8 cellular contexts compared by ENCODE assay signal in the genomic region with DNA sequence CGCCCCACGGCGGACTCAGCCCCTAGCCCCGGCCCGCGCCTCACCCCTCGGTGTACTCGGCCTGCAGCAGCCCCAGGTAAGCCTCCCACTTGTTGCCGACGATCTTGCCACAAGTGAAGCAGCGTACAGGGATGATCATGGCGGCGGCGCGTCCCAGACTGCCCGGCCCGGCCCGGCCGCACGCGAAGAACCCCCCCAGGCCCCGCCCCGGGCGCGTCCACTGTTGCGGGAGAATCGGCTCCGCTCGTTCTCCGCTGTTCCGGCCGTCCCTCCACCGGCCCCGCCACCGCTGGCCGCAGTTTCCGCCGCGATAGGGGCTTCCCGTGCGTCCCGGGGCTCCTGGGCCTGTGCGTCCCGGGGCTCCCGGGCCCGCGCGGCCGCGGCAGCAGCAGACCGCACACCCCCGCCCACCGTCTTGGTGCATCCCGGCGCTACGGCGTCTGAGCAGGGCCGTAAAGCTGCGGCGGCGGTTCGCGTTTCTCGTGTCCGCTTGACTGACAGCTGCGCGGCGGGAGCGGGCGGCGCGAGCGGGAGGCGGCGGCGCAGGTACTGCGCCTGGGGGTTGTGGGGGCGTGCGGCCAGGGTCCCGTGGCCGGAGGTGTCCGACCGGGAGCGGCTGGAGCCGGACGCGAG. TPM values are rescaled to one million over a fixed set of nuclear protein-coding genes. Genes with fewer than 3 reads are reported as not detected.
DNase-seq lines count a peak whose midpoint lies in the region; ATAC-seq, FAIRE-seq and TF ChIP-seq lines count a peak whose summit lies in the region.

A gene (minus strand): TSS at position 160 of the 633 bp plus-strand sequence. CDS start 21 bp downstream, at position 139.
A gene with protein sequence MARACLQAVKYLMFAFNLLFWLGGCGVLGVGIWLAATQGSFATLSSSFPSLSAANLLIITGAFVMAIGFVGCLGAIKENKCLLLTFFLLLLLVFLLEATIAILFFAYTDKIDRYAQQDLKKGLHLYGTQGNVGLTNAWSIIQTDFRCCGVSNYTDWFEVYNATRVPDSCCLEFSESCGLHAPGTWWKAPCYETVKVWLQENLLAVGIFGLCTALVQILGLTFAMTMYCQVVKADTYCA (plus strand): TSS at position 483 of the 633 bp plus-strand sequence. CDS start 7,453 bp downstream, outside the sequence.

- H3K9ac ChIP-seq in kidney (ENCODE audit: low read length in 2 of 2) = peak within 1 kb of the TSS; percentile 58 to 81

- H3K9me3 ChIP-seq in A549 = no peaks in the 10 kb centered on the region
- H3K9me3 ChIP-seq in kidney (ENCODE audit: control insufficient read depth in 1 of 2, low read length in 2 of 2) = no peaks in the 10 kb centered on the region

- no peak; a peak in 1 of 5 replicates for TF ChIP-seq RAD21 in A549 (conservative IDR thresholded peaks at IDR 0.05 in 1 of 2, IDR thresholded peaks at IDR 0.05 in 1 of 2)

- peaks cover 3 to 26% of the 10 kb centered on the region in 2 donors for H3K36me3 ChIP-seq in kidney (ENCODE audit: control insufficient read depth in 1 of 2, insufficient read depth in 2 of 2, low read length in 2 of 2)

- under 1% methylated on average over 19 of the region's 87 CpGs for WGBS in A549 (ENCODE audit: missing lambda C conversion rate)

- peak within 1 kb of the TSS; percentile 99 for H3K27ac ChIP-seq in A549
- H3K27ac ChIP-seq in kidney (ENCODE audit: low read depth in 2 of 2, low read length in 2 of 2) = peak within 1 kb of the TSS; percentile 92 to 93

- FAIRE-seq in A549 (lab: Jason Lieb, UNC) (no peak), kidney (lab: Jason Lieb, UNC) (no peak)

- H3K4me1 ChIP-seq in A549 = peaks cover 63% of the 10 kb centered on the region
- H3K4me1 ChIP-seq in kidney (ENCODE audit: control insufficient read depth in 1 of 2, insufficient read depth in 1 of 2, low read depth in 1 of 2, low read length in 2 of 2) = peaks cover 15 to 35% of the 10 kb centered on the region in 2 donors

- TF ChIP-seq POLR2A in A549 (IDR thresholded peaks at IDR 0.05; ENCODE audit: low read length) = peak; percentile 98

- H3K4me3 ChIP-seq in A549 (peak within 1 kb of the TSS; percentile 100), kidney (ENCODE audit: low read length in 2 of 2) (peak within 1 kb of the TSS; percentile 80 to 87)

- no peak for TF ChIP-seq CTCF in A549 (IDR thresholded peaks at IDR 0.05)
- no peak for TF ChIP-seq CTCF in kidney (IDR thresholded peaks at IDR 0.05; ENCODE audit: borderline replicate concordance, extremely low read depth, insufficient read depth)

- intact Hi-C loops in kidney (cut with DNase I) = no loop called here

- DNase-seq in A549 (ENCODE audit: low read depth in 1 of 2, low spot score in 1 of 2) (peak in 1 of 2 experiments; percentile 94), NCI-H2196 treated with DMSO at 0.1 percent for 48 hours (lab: John Stamatoyannopoulos, UW; ENCODE audit: unreplicated experiment) (peak; percentile 66), cerebellar cortex (ENCODE audit: low spot score) (peak; percentile 80), kidney (peak; percentile 97)
- DNase-seq in activated CD4-positive, alpha-beta T cell treated with anti-CD3 and anti-CD28 coated beads for 1 hour = peak; percentile 78
- peak; percentile 77 to 88 for DNase-seq in stimulated activated CD4-positive, alpha-beta T cell treated with anti-CD3 and anti-CD28 coated beads, Interleukin-15, amount 100 ng/mL, for 1 hour (ENCODE audit: low read depth in 1 of 2, low spot score in 1 of 2)

- ATAC-seq in A549 (peak; percentile 0 to 1; a peak in 1 of 6 replicates), GM18520 (IDR thresholded peaks at IDR 0.05; ENCODE audit: unreplicated experiment) (peak; percentile 47), HG03045 (IDR thresholded peaks at IDR 0.05; ENCODE audit: unreplicated experiment) (peak; percentile 58)

- H3K4me2 ChIP-seq in A549 = peak within 1 kb of the TSS; percentile 92

- CTCF ChIA-PET in A549 (lab: Yijun Ruan, JAX) = interaction anchor here (1.0 to 1.5 kb wide), 2 partner anchors 12 to 209 kb away, joined by 4 to 6 read pairs; no protein-coding TSS in a partner anchor

- TF ChIP-seq EP300 in A549 (IDR thresholded peaks at IDR 0.05) = peak in 1 of 2 experiments; percentile 33; a peak in 1 of 5 replicates

- POLR2A ChIA-PET in A549 (lab: Yijun Ruan, JAX) = interaction anchor here (0.7 to 3.9 kb wide), 5 partner anchors 9 to 33 kb away, joined by 3 to 47 read pairs (median 7); a partner anchor contains a TSS

TF ChIP-seq in A549, 52 proteins besides CTCF, POLR2A, EP300 and RAD21 (continues in another document):
- TF ChIP-seq, protein P1, sequence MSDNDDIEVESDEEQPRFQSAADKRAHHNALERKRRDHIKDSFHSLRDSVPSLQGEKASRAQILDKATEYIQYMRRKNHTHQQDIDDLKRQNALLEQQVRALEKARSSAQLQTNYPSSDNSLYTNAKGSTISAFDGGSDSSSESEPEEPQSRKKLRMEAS (IDR thresholded peaks at IDR 0.05) = peak; percentile 91
- no peak for TF ChIP-seq ZNF302 (CRISPR knock-in tag; IDR thresholded peaks at IDR 0.05)
- TF ChIP-seq, protein P2, sequence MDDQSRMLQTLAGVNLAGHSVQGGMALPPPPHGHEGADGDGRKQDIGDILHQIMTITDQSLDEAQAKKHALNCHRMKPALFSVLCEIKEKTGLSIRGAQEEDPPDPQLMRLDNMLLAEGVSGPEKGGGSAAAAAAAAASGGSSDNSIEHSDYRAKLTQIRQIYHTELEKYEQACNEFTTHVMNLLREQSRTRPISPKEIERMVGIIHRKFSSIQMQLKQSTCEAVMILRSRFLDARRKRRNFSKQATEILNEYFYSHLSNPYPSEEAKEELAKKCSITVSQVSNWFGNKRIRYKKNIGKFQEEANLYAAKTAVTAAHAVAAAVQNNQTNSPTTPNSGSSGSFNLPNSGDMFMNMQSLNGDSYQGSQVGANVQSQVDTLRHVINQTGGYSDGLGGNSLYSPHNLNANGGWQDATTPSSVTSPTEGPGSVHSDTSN (IDR thresholded peaks at IDR 0.05) = peak; percentile 94
- TF ChIP-seq RARB (CRISPR knock-in tag; IDR thresholded peaks at IDR 0.05) = no peak
- peak; percentile 45 for TF ChIP-seq BHLHE40 (IDR thresholded peaks at IDR 0.05; ENCODE audit: low read depth, low read length)
- no peak for TF ChIP-seq HEYL (CRISPR knock-in tag; IDR thresholded peaks at IDR 0.05)
- TF ChIP-seq CEBPB (IDR thresholded peaks at IDR 0.05) = no peak
- no peak for TF ChIP-seq SMC3 (IDR thresholded peaks at IDR 0.05)
- peak; percentile 84 for TF ChIP-seq GATA3 (IDR thresholded peaks at IDR 0.05; ENCODE audit: borderline replicate concordance)
- TF ChIP-seq CHD2 (IDR thresholded peaks at IDR 0.05; ENCODE audit: low read length, partially characterized antibody) = no peak
- TF ChIP-seq RFX5 (IDR thresholded peaks at IDR 0.05) = no peak
- no peak for TF ChIP-seq SREBF2 (IDR thresholded peaks at IDR 0.05)
- peak; percentile 88 to 99; a peak in 4 of 5 replicates for TF ChIP-seq JUN (IDR thresholded peaks at IDR 0.05)
- TF ChIP-seq, protein P3, sequence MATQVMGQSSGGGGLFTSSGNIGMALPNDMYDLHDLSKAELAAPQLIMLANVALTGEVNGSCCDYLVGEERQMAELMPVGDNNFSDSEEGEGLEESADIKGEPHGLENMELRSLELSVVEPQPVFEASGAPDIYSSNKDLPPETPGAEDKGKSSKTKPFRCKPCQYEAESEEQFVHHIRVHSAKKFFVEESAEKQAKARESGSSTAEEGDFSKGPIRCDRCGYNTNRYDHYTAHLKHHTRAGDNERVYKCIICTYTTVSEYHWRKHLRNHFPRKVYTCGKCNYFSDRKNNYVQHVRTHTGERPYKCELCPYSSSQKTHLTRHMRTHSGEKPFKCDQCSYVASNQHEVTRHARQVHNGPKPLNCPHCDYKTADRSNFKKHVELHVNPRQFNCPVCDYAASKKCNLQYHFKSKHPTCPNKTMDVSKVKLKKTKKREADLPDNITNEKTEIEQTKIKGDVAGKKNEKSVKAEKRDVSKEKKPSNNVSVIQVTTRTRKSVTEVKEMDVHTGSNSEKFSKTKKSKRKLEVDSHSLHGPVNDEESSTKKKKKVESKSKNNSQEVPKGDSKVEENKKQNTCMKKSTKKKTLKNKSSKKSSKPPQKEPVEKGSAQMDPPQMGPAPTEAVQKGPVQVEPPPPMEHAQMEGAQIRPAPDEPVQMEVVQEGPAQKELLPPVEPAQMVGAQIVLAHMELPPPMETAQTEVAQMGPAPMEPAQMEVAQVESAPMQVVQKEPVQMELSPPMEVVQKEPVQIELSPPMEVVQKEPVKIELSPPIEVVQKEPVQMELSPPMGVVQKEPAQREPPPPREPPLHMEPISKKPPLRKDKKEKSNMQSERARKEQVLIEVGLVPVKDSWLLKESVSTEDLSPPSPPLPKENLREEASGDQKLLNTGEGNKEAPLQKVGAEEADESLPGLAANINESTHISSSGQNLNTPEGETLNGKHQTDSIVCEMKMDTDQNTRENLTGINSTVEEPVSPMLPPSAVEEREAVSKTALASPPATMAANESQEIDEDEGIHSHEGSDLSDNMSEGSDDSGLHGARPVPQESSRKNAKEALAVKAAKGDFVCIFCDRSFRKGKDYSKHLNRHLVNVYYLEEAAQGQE (IDR thresholded peaks at IDR 0.05) = no peak; the same call in 1 of the 2 replicates
- no peak for TF ChIP-seq KDM1A (IDR thresholded peaks at IDR 0.05; ENCODE audit: low read depth)
- TF ChIP-seq EHMT2 (IDR thresholded peaks at IDR 0.05; ENCODE audit: low read depth) = no peak

RNA-seq across cellular contexts. Expression of the first gene that starts in this region (rescaled TPM):
- polyA plus RNA-seq in A549 (2011; rRNA removed) (140 and 197 TPM in 2 replicates), A549 (2017; fragmentation: RNase III; extraction: RNeasy Plus Mini Kit Qiagen cat#74134 plus additional on column Dnase treatment) (773 to 868 TPM (median 807 TPM) in 3 replicates), kidney (ENCODE audit: insufficient read depth, low read depth, low replicate concordance) (376 TPM)
- polyA plus RNA-seq in A549 (2012; cell fraction: cytosol; rRNA removed) = 1,407 and 1,430 TPM in 2 replicates
- 294 and 364 TPM in 2 replicates for polyA plus RNA-seq in A549 (2012; cell fraction: nucleus; rRNA removed)
- polyA minus RNA-seq in A549 (2011; rRNA and poly(A)+ RNA removed) = 73.3 and 88.5 TPM in 2 replicates
- total RNA-seq in kidney = 107 TPM

RNA-seq across cellular contexts. Expression of the second gene that starts in this region (rescaled TPM):
- polyA plus RNA-seq in A549 (2011; rRNA removed) = 83.5 and 87.8 TPM in 2 replicates
- 286 and 346 TPM in 2 replicates for polyA plus RNA-seq in A549 (2012; cell fraction: cytosol; rRNA removed)
- 714 and 975 TPM in 2 replicates for polyA plus RNA-seq in A549 (2012; cell fraction: nucleus; rRNA removed)
- polyA plus RNA-seq in A549 (2017; fragmentation: RNase III; extraction: RNeasy Plus Mini Kit Qiagen cat#74134 plus additional on column Dnase treatment) = 145 to 150 TPM (median 146 TPM) in 3 replicates
- polyA minus RNA-seq in A549 (2011; rRNA and poly(A)+ RNA removed) = 46.9 and 63.5 TPM in 2 replicates
- total RNA-seq in kidney = 104 TPM
- polyA plus RNA-seq in kidney (ENCODE audit: insufficient read depth, low read depth, low replicate concordance) = 81.2 TPM

Comparison
In these comparisons a context has a peak if more than half of its experiments do, and no peak if none do; other contexts are left out.
1. ATAC-seq: peak in every context shown above with its lines; median percentile 58 in HG03045; 47 in GM18520; 0 in A549.